ENCODE assay signal across 8 cellular contexts in genomic region chr11:13955971-13956421, GRCh38. TPM values are rescaled to one million over a fixed set of nuclear protein-coding genes. Genes with fewer than 3 reads are reported as not detected.
DNase-seq lines count a peak whose midpoint lies in the region; ATAC-seq, FAIRE-seq and TF ChIP-seq lines count a peak whose summit lies in the region.

No MANE protein-coding gene starts in this region.

- H3K4me1 Mint-ChIP-seq in activated CD8-positive, alpha-beta memory T cell treated with anti-CD3 and anti-CD28 coated beads, Interleukin-2, amount 10 ng/mL, durations not matched to agents 7 days and 5 days: no peaks in the 10 kb centered on the region
- H3K4me1 Mint-ChIP-seq in nephron: peaks cover 6% of the 10 kb centered on the region
- peaks cover 7% of the 10 kb centered on the region for H3K4me1 Mint-ChIP-seq in type B pancreatic cell (ENCODE audit: unreplicated experiment)

- FAIRE-seq in H54 (lab: Jason Lieb, UNC): peak; percentile 68

- TF ChIP-seq POLR2A in H54 (IDR thresholded peaks at IDR 0.05; ENCODE audit: low read depth, low read length): no peak

- no peak overlapping the region for H3K4me3 Mint-ChIP-seq in activated CD8-positive, alpha-beta memory T cell treated with anti-CD3 and anti-CD28 coated beads, Interleukin-2, amount 10 ng/mL, durations not matched to agents 7 days and 5 days
- H3K4me3 Mint-ChIP-seq in nephron (no peak overlapping the region), type B pancreatic cell (no peak overlapping the region)

- H3K27ac Mint-ChIP-seq in activated CD8-positive, alpha-beta memory T cell treated with anti-CD3 and anti-CD28 coated beads, Interleukin-2, amount 10 ng/mL, durations not matched to agents 7 days and 5 days: no peak overlapping the region
- H3K27ac Mint-ChIP-seq in nephron: no peak overlapping the region
- H3K27ac Mint-ChIP-seq in type B pancreatic cell: no peak overlapping the region

- CTCF ChIA-PET in activated CD8-positive, alpha-beta memory T cell treated with anti-CD3 and anti-CD28 coated beads, Interleukin-2, amount 10 ng/mL, durations not matched to agents 7 days and 5 days (lab: Charles Lee): interaction anchor here (0.6 to 6.1 kb wide), 25 partner anchors 9 to 1290 kb away, joined by 3 to 40 read pairs (median 4); no protein-coding TSS in a partner anchor

- ATAC-seq in activated CD8-positive, alpha-beta memory T cell treated with anti-CD3 and anti-CD28 coated beads, Interleukin-2, amount 10 ng/mL, durations not matched to agents 7 days and 5 days: peak; percentile 58
- ATAC-seq in GM21717 (IDR thresholded peaks at IDR 0.05; ENCODE audit: unreplicated experiment): no peak

- DNase-seq in COLO829 (ENCODE audit: low spot score) (peak; percentile 32), H54 (ENCODE audit: insufficient read length, low spot score) (peak; percentile 31), NCI-H460 (ENCODE audit: extremely low read depth, low read depth) (peak; percentile 62), fibroblast of gingiva (ENCODE audit: low read depth) (peak; percentile 66), type B pancreatic cell (ENCODE audit: extremely low spot score, unreplicated experiment) (no peak)
- DNase-seq in activated CD8-positive, alpha-beta memory T cell treated with anti-CD3 and anti-CD28 coated beads, Interleukin-2, amount 10 ng/mL, durations not matched to agents 7 days and 5 days: peak; percentile 65

- peaks cover 33% of the 10 kb centered on the region for H3K27me3 Mint-ChIP-seq in activated CD8-positive, alpha-beta memory T cell treated with anti-CD3 and anti-CD28 coated beads, Interleukin-2, amount 10 ng/mL, durations not matched to agents 7 days and 5 days
- H3K27me3 Mint-ChIP-seq in nephron (ENCODE audit: low read depth): peaks cover 25% of the 10 kb centered on the region
- H3K27me3 Mint-ChIP-seq in type B pancreatic cell: peaks cover 47% of the 10 kb centered on the region

- no peaks in the 10 kb centered on the region for H3K9me3 Mint-ChIP-seq in activated CD8-positive, alpha-beta memory T cell treated with anti-CD3 and anti-CD28 coated beads, Interleukin-2, amount 10 ng/mL, durations not matched to agents 7 days and 5 days (ENCODE audit: low read depth)
- H3K9me3 Mint-ChIP-seq in nephron: peaks cover 3% of the 10 kb centered on the region
- no peaks in the 10 kb centered on the region for H3K9me3 Mint-ChIP-seq in type B pancreatic cell

- TF ChIP-seq CTCF in nephron (IDR thresholded peaks at IDR 0.05; ENCODE audit: unreplicated experiment in 3 of 3) (peak; percentile 77 to 89 (median 81)), type B pancreatic cell (conservative IDR thresholded peaks at IDR 0.05) (peak; percentile 95)

- H3K36me3 Mint-ChIP-seq in activated CD8-positive, alpha-beta memory T cell treated with anti-CD3 and anti-CD28 coated beads, Interleukin-2, amount 10 ng/mL, durations not matched to agents 7 days and 5 days: no peaks in the 10 kb centered on the region
- H3K36me3 Mint-ChIP-seq in nephron (ENCODE audit: low read depth): no peaks in the 10 kb centered on the region
- H3K36me3 Mint-ChIP-seq in type B pancreatic cell: no peaks in the 10 kb centered on the region

RNA-seq across cellular contexts. Expression of gene SPON1, which starts 6.5 kb away (rescaled TPM):
- total RNA-seq in NCI-H460 (2014; rRNA removed; shearing (Covaris generic)): 0.25 TPM in 1 of 2 replicates, not detected in the other
- not detected in 2 replicates for polyA plus RNA-seq in NCI-H460 (2014; cell fraction: nucleus; rRNA removed)
- total RNA-seq in activated CD8-positive, alpha-beta memory T cell treated with anti-CD3 and anti-CD28 coated beads, Interleukin-2, amount 10 ng/mL, durations not matched to agents 7 days and 5 days: not detected
- total RNA-seq in type B pancreatic cell (ENCODE audit: low replicate concordance): 14.8 and 31.7 TPM in 2 replicates

Comparison
In these comparisons a context has a peak if more than half of its experiments do, and no peak if none do; other contexts are left out.
1. RNA of gene SPON1, which starts 6.5 kb away (total RNA-seq): 14.8 to 31.7 TPM in type B pancreatic cell; 0.25 TPM in NCI-H460 and not detected in activated CD8-positive, alpha-beta memory T cell treated with anti-CD3 and anti-CD28 coated beads, Interleukin-2, amount 10 ng/mL, durations not matched to agents 7 days and 5 days; every median in the first group is over 10 times any median in the second.